Comparison of ENCODE assay signal across 8 cellular contexts in the genomic region with DNA sequence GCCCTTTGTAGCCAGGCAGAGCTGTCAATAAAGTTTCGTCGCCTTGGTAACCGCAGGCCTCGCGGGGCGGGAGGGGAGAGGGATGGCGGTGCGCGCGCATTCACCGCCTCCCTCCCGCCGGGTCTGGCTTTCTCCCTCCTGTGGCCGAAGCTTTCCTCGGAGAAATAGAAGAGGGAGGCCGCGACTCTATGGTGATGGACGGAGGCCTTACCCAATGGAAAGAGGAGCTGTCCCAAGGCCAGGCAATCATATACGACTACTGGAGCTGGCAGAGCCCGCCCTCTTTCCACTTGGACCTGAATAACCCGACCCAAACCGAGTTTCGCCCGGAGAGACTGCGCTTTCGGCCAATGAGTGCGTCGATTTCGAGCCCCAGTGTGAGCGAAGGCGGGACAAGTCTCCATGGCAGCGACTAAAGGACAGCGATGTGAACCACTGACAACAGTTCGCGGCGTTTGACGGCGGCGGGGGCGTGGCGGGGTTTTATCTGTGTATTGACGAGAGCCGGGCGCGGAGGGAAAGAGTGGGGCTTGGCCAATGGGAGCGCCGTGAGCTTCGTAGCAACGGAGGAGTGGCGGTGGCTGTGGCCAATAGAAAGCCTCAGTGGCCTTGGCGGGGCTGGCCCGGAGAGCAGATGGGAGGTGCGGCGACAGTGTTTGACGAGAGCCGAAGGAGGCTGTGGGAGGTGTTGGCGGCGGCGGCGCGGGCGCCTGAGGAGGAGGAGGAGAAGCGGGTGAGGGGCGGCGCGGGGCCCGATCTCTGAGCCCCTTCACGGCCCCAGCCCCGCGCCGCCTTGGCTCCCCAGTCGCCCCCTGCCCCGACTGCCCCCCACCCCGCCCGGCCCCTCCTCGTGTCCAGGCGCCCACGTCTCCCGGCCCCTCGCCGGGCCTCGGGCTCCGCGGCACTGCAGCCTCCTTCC. TPM values are rescaled to one million over a fixed set of nuclear protein-coding genes. Genes with fewer than 3 reads are reported as not detected.
DNase-seq lines count a peak whose midpoint lies in the region; ATAC-seq and TF ChIP-seq lines count a peak whose summit lies in the region.

Gene KMT5C, plus strand, starts transcription at position 652 of the 919 bp plus-strand sequence. CDS start 2,061 bp downstream, outside the sequence.

- TF ChIP-seq POLR2A in testis (IDR thresholded peaks at IDR 0.05), result peak; percentile 89

- H3K27ac ChIP-seq in testis, result peak within 1 kb of the TSS; percentile 90

- H3K27ac Mint-ChIP-seq in activated naive CD4-positive, alpha-beta T cell treated with anti-CD3 and anti-CD28 coated beads, Interleukin-2, amount 50 U/mL, for 72 hours, result peak within 1 kb of the TSS; percentile 97

- no peak for TF ChIP-seq CTCF in GM10248 (IDR thresholded peaks at IDR 0.05; ENCODE audit: control extremely low read depth, extremely low read depth, low read depth, missing control alignments)
- TF ChIP-seq CTCF in testis (IDR thresholded peaks at IDR 0.05), result peak in 2 of 3 experiments; percentile 42 to 64

- peaks cover 20% of the 10 kb centered on the region for H3K4me1 ChIP-seq in testis

- H3K36me3 ChIP-seq in testis (ENCODE audit: low read depth, missing control alignments), result no peaks in the 10 kb centered on the region

- intact Hi-C loops in testis (cut with DNase I; ENCODE audit: low total_unique reads), result loop anchor here (5.0 kb wide), 1 partner anchor 43 kb away; the partner anchor contains the start of gene TMEM238

- peak; percentile 83 for ATAC-seq in HG02610 (IDR thresholded peaks at IDR 0.05; ENCODE audit: unreplicated experiment)
- ATAC-seq in activated naive CD4-positive, alpha-beta T cell treated with anti-CD3 and anti-CD28 coated beads, Interleukin-2, amount 50 U/mL, for 72 hours, result peak; percentile 84 to 85

- H3K36me3 Mint-ChIP-seq in activated naive CD4-positive, alpha-beta T cell treated with anti-CD3 and anti-CD28 coated beads, Interleukin-2, amount 50 U/mL, for 72 hours, result peaks cover 0 to 7% of the 10 kb centered on the region in 2 donors

- POLR2A ChIA-PET in GM10248 (lab: Yijun Ruan, JAX), result interaction anchor here (0.6 to 1.8 kb wide), 15 partner anchors 11 to 315 kb away, joined by 3 to 12 read pairs (median 3); partner anchors contain the start of genes ISOC2, TMEM150B, U2AF2 and UBE2S

- peak within 1 kb of the TSS; percentile 73 to 75 for H3K4me3 ChIP-seq in testis

- no peaks in the 10 kb centered on the region for H3K9me3 Mint-ChIP-seq in activated naive CD4-positive, alpha-beta T cell treated with anti-CD3 and anti-CD28 coated beads, Interleukin-2, amount 50 U/mL, for 72 hours

- H3K27me3 ChIP-seq in testis, result no peaks in the 10 kb centered on the region

- DNase-seq in GM10248 (ENCODE audit: extremely low spot score) (peak; percentile 98), NCI-H1092 treated with DMSO at 0.1 percent for 48 hours (lab: John Stamatoyannopoulos, UW) (peak; percentile 99), SKM-1 (lab: John Stamatoyannopoulos, UW; ENCODE audit: unreplicated experiment) (peak; percentile 98), glomerular endothelial cell (ENCODE audit: extremely low read depth, low read depth, low spot score) (peak; percentile 100), occipital lobe (lab: John Stamatoyannopoulos, UW) (peak; percentile 100), testis (peak; percentile 100)
- peak; percentile 100 for DNase-seq in activated naive CD4-positive, alpha-beta T cell treated with anti-CD3 and anti-CD28 coated beads, Interleukin-2, amount 50 U/mL, for 72 hours (ENCODE audit: low spot score in 2 of 2)

- H3K9me3 ChIP-seq in testis, result no peaks in the 10 kb centered on the region

- WGBS in testis, 2 donors, result 0 to 1% methylated on average over 31 to 84 of the region's 84 CpGs

- CTCF ChIA-PET in GM10248 (lab: Yijun Ruan, JAX), result interaction anchor here (0.6 to 4.3 kb wide), 12 partner anchors 10 to 165 kb away, joined by 3 to 43 read pairs (median 4); partner anchors contain the start of genes TMEM238 and ZNF628

RNA-seq across cellular contexts. Expression of gene KMT5C, which starts in this region (rescaled TPM):
- total RNA-seq in activated naive CD4-positive, alpha-beta T cell treated with anti-CD3 and anti-CD28 coated beads, Interleukin-2, amount 50 U/mL, for 72 hours, result 10 to 100 TPM; 30.7 to 56.2 TPM
- total RNA-seq in glomerular endothelial cell (8.0 and 12.8 TPM in 2 replicates), occipital lobe (6.9 TPM), testis (10 to 100 TPM; 48.8 to 62.9 TPM)
- 14.6 TPM for polyA plus RNA-seq in testis (ENCODE audit: insufficient read depth, low read depth, low replicate concordance)

Comparison
In these comparisons a context has a peak if more than half of its experiments do, and no peak if none do; other contexts are left out.
1. Peak in every context shown above with its lines: DNase-seq, ATAC-seq, H3K4me3 ChIP-seq and H3K27ac ChIP-seq.